In genomic region chr9:6008169-6008979, GRCh38 we compare ENCODE assay signal across 8 cellular contexts. TPM values are rescaled to one million over a fixed set of nuclear protein-coding genes. Genes with fewer than 3 reads are reported as not detected.
DNase-seq lines count a peak whose midpoint lies in the region; ATAC-seq and TF ChIP-seq lines count a peak whose summit lies in the region.

No MANE protein-coding gene starts in this region.

- peaks cover 0 to 3% of the 10 kb centered on the region in 2 donors for H3K9me3 Mint-ChIP-seq in natural killer cell

- no peak for TF ChIP-seq CTCF in natural killer cell (IDR thresholded peaks at IDR 0.05)

- intact Hi-C loops in natural killer cell (cut with micrococcal nuclease): loop anchor here (2.0 to 5.0 kb wide), 2 partner anchors 166 to 406 kb away; no protein-coding TSS in a partner anchor

- peak overlapping the region; percentile 81 for H3K4me3 Mint-ChIP-seq in natural killer cell

- peak; percentile 77 to 89 (median 79) for ATAC-seq in natural killer cell

- peaks cover 46 to 58% of the 10 kb centered on the region in 2 donors for H3K4me1 Mint-ChIP-seq in natural killer cell

- DNase-seq in EH (ENCODE audit: low read depth): peak; percentile 99
- peak; percentile 69 for DNase-seq in GOT3 (lab: John Stamatoyannopoulos, UW)
- peak; percentile 98 for DNase-seq in LHCN-M2 (ENCODE audit: low read depth)
- DNase-seq in RPMI8226: peak; percentile 97
- DNase-seq in activated T-helper 9 cell treated with anti-CD3 and anti-CD28 coated beads, Interleukin-2, amount 50 U/mL, for 16 hours (ENCODE audit: low read depth): peak; percentile 88
- DNase-seq in fibroblast of peridontal ligament (ENCODE audit: extremely low read depth): peak; percentile 99
- peak; percentile 85 for DNase-seq in natural killer cell
- DNase-seq in stimulated activated naive CD4-positive, alpha-beta T cell (lab: John Stamatoyannopoulos, UW): peak; percentile 94 to 97 (median 96)

- H3K27me3 Mint-ChIP-seq in natural killer cell (ENCODE audit: low read depth in 2 of 2): no peaks in the 10 kb centered on the region

- H3K27ac Mint-ChIP-seq in natural killer cell: peak overlapping the region; percentile 92 to 93

- peaks cover 10% of the 10 kb centered on the region for H3K36me3 Mint-ChIP-seq in natural killer cell

RNA-seq across cellular contexts. Expression of gene RANBP6, which starts 7.0 kb away (rescaled TPM):
- total RNA-seq in LHCN-M2 (2014; rRNA removed) (32.3 and 42.4 TPM in 2 replicates), natural killer cell (10 to 100 TPM; 27.5 to 31.3 (median 29.6) TPM)
- 6.6 TPM for polyA plus RNA-seq in LHCN-M2 (2012)

Comparison
In these comparisons a context has a peak if more than half of its experiments do, and no peak if none do; other contexts are left out.
1. Peak in every context shown above with its lines: DNase-seq and ATAC-seq.